In the genomic region with DNA sequence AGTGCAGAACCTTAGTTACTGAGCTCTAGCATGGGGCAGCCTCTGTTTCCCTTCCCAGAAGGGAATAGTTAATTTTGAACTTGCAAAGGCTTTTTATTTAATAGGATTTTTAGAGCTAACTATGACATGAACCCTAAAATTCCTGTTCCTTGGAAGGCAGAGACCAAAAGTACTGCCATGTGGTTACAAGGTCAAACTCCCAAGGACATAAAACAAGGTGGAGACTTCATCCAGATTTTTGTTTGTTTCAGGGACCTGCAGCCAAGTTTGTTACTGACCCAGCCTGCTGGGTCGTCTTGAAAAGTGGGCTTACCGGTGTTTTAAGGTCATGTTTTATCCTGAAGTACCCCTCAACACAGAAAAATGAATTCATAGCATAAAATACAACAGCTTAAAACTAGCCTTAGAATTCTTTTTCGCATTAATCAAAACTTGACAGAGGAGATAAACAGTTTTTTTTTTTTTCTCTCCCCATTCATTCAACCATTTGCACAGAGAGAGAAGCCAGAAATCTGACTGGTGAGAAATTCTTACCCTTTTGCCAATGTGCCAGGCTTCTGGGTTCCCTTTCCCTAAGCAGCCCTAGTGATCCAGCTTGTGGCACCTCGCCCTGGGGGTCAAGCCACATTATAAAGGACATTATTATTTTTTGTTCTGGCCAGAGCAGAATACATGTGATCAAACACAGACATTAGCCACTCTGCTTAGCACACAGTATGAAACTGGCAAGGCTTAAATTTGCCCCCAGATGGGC, we compare ENCODE assay signal across 19 cellular contexts. TPM values are rescaled to one million over a fixed set of nuclear protein-coding genes. Genes with fewer than 3 reads are reported as not detected.
A peak's percentile ranks its signal among the peaks of the same experiment; 100 is the strongest.
DNase-seq lines count a peak whose midpoint lies in the region; ATAC-seq and TF ChIP-seq lines count a peak whose summit lies in the region.
"Had no signal": no experiment of that assay in that cellular context is flagged by ENCODE, and none has a peak within 500 bp of the region (broad histone marks: within the 10 kb centered on the region; RNA-seq: fewer than 3 reads in every experiment).

No MANE protein-coding gene starts in this region.

- no peak overlapping the region for H3K4me3 Mint-ChIP-seq in Calu3 (ENCODE audit: low read depth, unreplicated experiment)

- H3K27me3 Mint-ChIP-seq in Calu3 (ENCODE audit: unreplicated experiment) = peaks cover 24% of the 10 kb centered on the region

- TF ChIP-seq POLR2A in vagina (IDR thresholded peaks at IDR 0.05) = no peak

- peak overlapping the region; percentile 70 for H3K27ac ChIP-seq in caudate nucleus (ENCODE audit: low read depth, low read length)
- H3K27ac ChIP-seq in layer of hippocampus (ENCODE audit: low read depth, low read length) = peak overlapping the region; percentile 38
- peak overlapping the region; percentile 11 for H3K27ac ChIP-seq in vagina
- H3K27ac ChIP-seq: C4-2B had no signal

- TF ChIP-seq CTCF in vagina (IDR thresholded peaks at IDR 0.05) = no peak
- no peak for TF ChIP-seq CTCF in Calu3 (IDR thresholded peaks at IDR 0.05; ENCODE audit: unreplicated experiment)

- CTCF ChIA-PET in Calu3 (lab: Charles Lee) = no interaction called here

- H3K4me3 ChIP-seq in vagina = no peak overlapping the region

- BruUV-seq in Calu3 (replicated peaks; lab: Mats Ljungman, UMichigan) = no TSS peak

- no peaks in the 10 kb centered on the region for H3K4me1 ChIP-seq in vagina

- H3K36me3 ChIP-seq in vagina = no peaks in the 10 kb centered on the region

- H3K4me1 Mint-ChIP-seq in Calu3 (ENCODE audit: low read depth, unreplicated experiment) = no peaks in the 10 kb centered on the region

- H3K9me3 ChIP-seq in vagina = no peaks in the 10 kb centered on the region

- intact Hi-C loops in posterior vena cava (cut with DNase I) (no loop called here), vagina (cut with DNase I) (no loop called here), Calu3 (cut with micrococcal nuclease; ENCODE audit: unreplicated experiment) (no loop called here)

- no peak overlapping the region for H3K27ac Mint-ChIP-seq in Calu3 (ENCODE audit: unreplicated experiment)

- H3K36me3 Mint-ChIP-seq in Calu3 (ENCODE audit: insufficient read depth, unreplicated experiment) = no peaks in the 10 kb centered on the region

- no peak for ATAC-seq in GM21619 (IDR thresholded peaks at IDR 0.05; ENCODE audit: unreplicated experiment)
- ATAC-seq: HepG2 had no signal

- H3K27me3 ChIP-seq in layer of hippocampus (ENCODE audit: control insufficient read depth, insufficient read depth, low read length) (no peaks in the 10 kb centered on the region), vagina (no peaks in the 10 kb centered on the region)

- no peaks in the 10 kb centered on the region for H3K9me3 Mint-ChIP-seq in Calu3 (ENCODE audit: low read depth, unreplicated experiment)

- peak in 4 of 61 donors; percentile 11 to 35 (median 26) for DNase-seq in caudate nucleus (lab: John Stamatoyannopoulos, UW)
- DNase-seq in posterior vena cava (ENCODE audit: low spot score) = peak; percentile 48
- no peak for DNase-seq in vagina (ENCODE audit: extremely low spot score in 2 of 2)
- DNase-seq in activated CD8-positive, alpha-beta memory T cell treated with anti-CD3 and anti-CD28 coated beads, Interleukin-2, amount 50 U/mL, for 4 hours = no peak
- no peak for DNase-seq in Calu3
- DNase-seq: COR-L47, H7, KG1, MV-4-11, NCI-H187, NCI-H2107, NCI-H510A, NCI-H774, OCI-M1, SHP77 had no signal

RNA-seq across cellular contexts. Expression of gene GRPEL1, which starts 21.5 kb away (rescaled TPM):
- total RNA-seq in posterior vena cava (10 to 100 TPM; 22.2 to 22.6 TPM), vagina (11.0 TPM), Calu3 (2022) (32.2 and 40.4 TPM in 2 replicates)

RNA-seq across cellular contexts. Expression of gene TADA2B, which starts 46.2 kb away (rescaled TPM):
- total RNA-seq in posterior vena cava = 10 to 100 TPM; 16.8 to 19.7 TPM
- total RNA-seq in vagina = 12.0 TPM
- 15.1 and 15.8 TPM in 2 replicates for total RNA-seq in Calu3 (2022)

Comparison
In these comparisons a context has a peak if more than half of its experiments do, and no peak if none do; other contexts are left out.
1. H3K27ac ChIP-seq: peak in every context shown above with its lines; median percentile 70 in caudate nucleus; 38 in layer of hippocampus; 11 in vagina.